22 cellular contexts compared by ENCODE assay signal in genomic region chr22:34845391-34845790, GRCh38.
"Had no signal": no experiment of that assay in that cellular context is flagged by ENCODE, and none has a peak within 500 bp of the region (broad histone marks: within the 10 kb centered on the region; RNA-seq: fewer than 3 reads in every experiment).

No MANE protein-coding gene starts in this region.

- H3K36me3 ChIP-seq: left lung, prostate gland, right lobe of liver, stomach had no signal

- DNase-seq: activated CD4-positive, alpha-beta T cell treated with anti-CD3 and anti-CD28 coated beads, Interleukin-2, amount 50 U/mL, for 1 hour; activated CD8-positive, alpha-beta memory T cell treated with anti-CD3 and anti-CD28 coated beads, Interleukin-2, amount 50 U/mL, for 4 hours; activated naive CD4-positive, alpha-beta T cell treated with anti-CD3 and anti-CD28 coated beads for 36 hours; activated T-cell treated with anti-CD3 and anti-CD28 coated beads, Interleukin-2, amount 50 U/mL, for 4 hours; aorta; effector memory CD4-positive, alpha-beta T cell; kidney; left lung; mucosa of descending colon; naive B cell; right lobe of liver; stimulated activated CD4-positive, alpha-beta T cell treated with anti-CD3 and anti-CD28 coated beads, Interleukin-4, amount 100 ng/mL, for 24 hours; stomach; T-cell; T-helper 9 cell had no signal

- H3K27ac Mint-ChIP-seq: activated naive CD4-positive, alpha-beta T cell treated with anti-CD3 and anti-CD28 coated beads for 36 hours; dendritic cell treated with granulocyte-macrophage colony-stimulating factor and Interleukin-4, amounts not matched to agents 40 ng/mL and 50 ng/mL, for 4 days; naive B cell; stimulated activated effector memory CD8-positive, alpha-beta T cell treated with anti-CD3 and anti-CD28 coated beads, Interleukin-12 subunit alpha, Interleukin-12 subunit beta, amount 100 ng/mL, for 72 hours; T-cell; type B pancreatic cell had no signal

- H3K9me3 Mint-ChIP-seq: activated naive CD4-positive, alpha-beta T cell treated with anti-CD3 and anti-CD28 coated beads for 36 hours; stimulated activated effector memory CD8-positive, alpha-beta T cell treated with anti-CD3 and anti-CD28 coated beads, Interleukin-12 subunit alpha, Interleukin-12 subunit beta, amount 100 ng/mL, for 72 hours; type B pancreatic cell had no signal

- H3K4me3 ChIP-seq: left lung, mucosa of descending colon, prostate gland, right lobe of liver, stomach had no signal

- H3K4me1 Mint-ChIP-seq: central memory CD8-positive, alpha-beta T cell; naive B cell; stimulated activated effector memory CD8-positive, alpha-beta T cell treated with anti-CD3 and anti-CD28 coated beads, Interleukin-12 subunit alpha, Interleukin-12 subunit beta, amount 100 ng/mL, for 72 hours; T-cell had no signal

- H3K4me3 Mint-ChIP-seq: activated naive CD4-positive, alpha-beta T cell treated with anti-CD3 and anti-CD28 coated beads for 36 hours; activated T-cell treated with anti-CD3 and anti-CD28 coated beads, Interleukin-2, amount 50 U/mL, for 4 hours; central memory CD8-positive, alpha-beta T cell; dendritic cell treated with granulocyte-macrophage colony-stimulating factor and Interleukin-4, amounts not matched to agents 40 ng/mL and 50 ng/mL, for 4 days; naive B cell; neural crest cell; stimulated activated effector memory CD8-positive, alpha-beta T cell treated with anti-CD3 and anti-CD28 coated beads, Interleukin-12 subunit alpha, Interleukin-12 subunit beta, amount 100 ng/mL, for 72 hours; T-cell; type B pancreatic cell had no signal

- H3K4me1 ChIP-seq: left lung, prostate gland, right lobe of liver, stomach had no signal

- ATAC-seq: activated CD4-positive, CD25-positive, alpha-beta regulatory T cell treated with anti-CD3 and anti-CD28 coated beads, Interleukin-2, amount 50 U/mL, for 24 hours; activated T-cell treated with anti-CD3 and anti-CD28 coated beads, Interleukin-2, amount 50 U/mL, for 4 hours; left lung; mucosa of descending colon; right lobe of liver; stimulated activated effector memory CD8-positive, alpha-beta T cell treated with anti-CD3 and anti-CD28 coated beads, Interleukin-12 subunit alpha, Interleukin-12 subunit beta, amount 100 ng/mL, for 72 hours; T-cell had no signal

- H3K9me3 ChIP-seq: left lung, mucosa of descending colon, prostate gland, right lobe of liver had no signal

- H3K27ac ChIP-seq: left lung, prostate gland, right lobe of liver, stomach had no signal

- H3K27me3 ChIP-seq: right lobe of liver, stomach had no signal

- H3K27me3 Mint-ChIP-seq: dendritic cell treated with granulocyte-macrophage colony-stimulating factor and Interleukin-4, amounts not matched to agents 40 ng/mL and 50 ng/mL, for 4 days; type B pancreatic cell had no signal

- H3K36me3 Mint-ChIP-seq: naive B cell; stimulated activated effector memory CD8-positive, alpha-beta T cell treated with anti-CD3 and anti-CD28 coated beads, Interleukin-12 subunit alpha, Interleukin-12 subunit beta, amount 100 ng/mL, for 72 hours; T-cell; type B pancreatic cell had no signal
